ENCODE assay signal across 1 cellular context in the genomic region with DNA sequence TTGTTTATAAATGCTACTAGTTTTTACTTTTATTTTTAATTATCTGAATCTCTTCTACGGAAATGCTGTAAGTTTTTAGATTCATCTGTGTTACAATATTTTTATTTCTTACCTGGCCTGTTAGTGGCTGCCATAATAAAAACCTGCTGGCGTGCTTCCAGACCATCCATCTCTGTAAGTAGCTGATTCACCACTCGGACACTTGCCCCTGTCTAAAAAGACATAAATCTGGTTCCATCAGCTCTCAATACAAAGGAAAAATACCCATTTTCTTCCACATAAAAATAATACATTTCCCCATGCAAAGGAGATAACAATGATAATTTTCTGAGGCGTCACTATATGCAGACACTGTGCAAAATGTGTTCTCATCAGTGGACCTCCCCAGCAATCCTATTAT.
TF ChIP-seq lines count a peak whose summit lies in the region.

No MANE protein-coding gene starts in this region.

TF ChIP-seq in HEK293, 187 proteins besides CTCF, POLR2A, EP300 and RAD21 (continued from another document and continues in another):
- TF ChIP-seq, protein P1, sequence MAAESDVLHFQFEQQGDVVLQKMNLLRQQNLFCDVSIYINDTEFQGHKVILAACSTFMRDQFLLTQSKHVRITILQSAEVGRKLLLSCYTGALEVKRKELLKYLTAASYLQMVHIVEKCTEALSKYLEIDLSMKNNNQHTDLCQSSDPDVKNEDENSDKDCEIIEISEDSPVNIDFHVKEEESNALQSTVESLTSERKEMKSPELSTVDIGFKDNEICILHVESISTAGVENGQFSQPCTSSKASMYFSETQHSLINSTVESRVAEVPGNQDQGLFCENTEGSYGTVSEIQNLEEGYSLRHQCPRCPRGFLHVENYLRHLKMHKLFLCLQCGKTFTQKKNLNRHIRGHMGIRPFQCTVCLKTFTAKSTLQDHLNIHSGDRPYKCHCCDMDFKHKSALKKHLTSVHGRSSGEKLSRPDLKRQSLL (tag by site-specific recombination; IDR thresholded peaks at IDR 0.05), result no peak
- TF ChIP-seq SCRT2 (tag by site-specific recombination; IDR thresholded peaks at IDR 0.05) (no peak), ZNF837 (tag by site-specific recombination; IDR thresholded peaks at IDR 0.05) (no peak), ZNF19 (tag by site-specific recombination; IDR thresholded peaks at IDR 0.05; ENCODE audit: low read depth) (no peak), ZNF626 (tag by site-specific recombination; IDR thresholded peaks at IDR 0.05) (no peak), ZNF10 (tag by site-specific recombination; IDR thresholded peaks at IDR 0.05) (peak; percentile 7; the same call in 1 of the 2 replicates), SP7 (tag by site-specific recombination; IDR thresholded peaks at IDR 0.05) (peak; percentile 63), ZSCAN16 (tag by site-specific recombination; IDR thresholded peaks at IDR 0.05) (no peak), GLI2 (tag by site-specific recombination; IDR thresholded peaks at IDR 0.05; ENCODE audit: borderline replicate concordance, low read depth) (no peak), GLI4 (tag by site-specific recombination; IDR thresholded peaks at IDR 0.05) (no peak), ZNF830 (tag by site-specific recombination; IDR thresholded peaks at IDR 0.05; ENCODE audit: low read depth) (no peak), ZNF555 (tag by site-specific recombination; conservative IDR thresholded peaks at IDR 0.05) (no peak), ZNF76 (tag by site-specific recombination; IDR thresholded peaks at IDR 0.05; ENCODE audit: borderline replicate concordance, low read depth) (no peak), ZNF366 (tag by site-specific recombination; conservative IDR thresholded peaks at IDR 0.05) (peak; percentile 77), ZNF16 (tag by site-specific recombination; IDR thresholded peaks at IDR 0.05; ENCODE audit: low read depth) (no peak), ZNF561 (tag by site-specific recombination; IDR thresholded peaks at IDR 0.05; ENCODE audit: borderline replicate concordance) (0 out of 2 replicates have a peak, but pooled peaks have one; percentile 43), ZNF558 (tag by site-specific recombination; IDR thresholded peaks at IDR 0.05) (no peak), ZNF48 (tag by site-specific recombination; IDR thresholded peaks at IDR 0.05) (no peak), ZNF202 (tag by site-specific recombination; IDR thresholded peaks at IDR 0.05; ENCODE audit: borderline replicate concordance) (no peak), ZNF785 (tag by site-specific recombination; IDR thresholded peaks at IDR 0.05) (no peak), SETDB1 (IDR thresholded peaks at IDR 0.05; ENCODE audit: insufficient read length, low read length) (no peak), ZNF184 (tag by site-specific recombination; IDR thresholded peaks at IDR 0.05) (peak; percentile 71; the same call in 1 of the 2 replicates), ZNF121 (tag by site-specific recombination; IDR thresholded peaks at IDR 0.05) (no peak), HOXD13 (CRISPR knock-in tag; IDR thresholded peaks at IDR 0.05; ENCODE audit: borderline replicate concordance) (no peak), ZNF175 (tag by site-specific recombination; IDR thresholded peaks at IDR 0.05) (no peak), TRIM28 (IDR thresholded peaks at IDR 0.05; ENCODE audit: borderline replicate concordance, low read length) (no peak), OSR2 (tag by site-specific recombination; IDR thresholded peaks at IDR 0.05) (peak; percentile 74), ZNF610 (tag by site-specific recombination; IDR thresholded peaks at IDR 0.05; ENCODE audit: borderline replicate concordance) (no peak), ZNF776 (tag by site-specific recombination; IDR thresholded peaks at IDR 0.05; ENCODE audit: borderline replicate concordance) (no peak), ZNF658 (tag by site-specific recombination; IDR thresholded peaks at IDR 0.05) (no peak), ZNF416 (tag by site-specific recombination; IDR thresholded peaks at IDR 0.05) (no peak), PRDM1 (tag by site-specific recombination; IDR thresholded peaks at IDR 0.05) (0 out of 2 replicates have a peak, but pooled peaks have one; percentile 30), ZNF138 (tag by site-specific recombination; IDR thresholded peaks at IDR 0.05; ENCODE audit: borderline replicate concordance) (no peak), ZXDB (tag by site-specific recombination; IDR thresholded peaks at IDR 0.05) (0 out of 2 replicates have a peak, but pooled peaks have one; percentile 43), ZFP37 (tag by site-specific recombination; IDR thresholded peaks at IDR 0.05) (no peak), ZNF169 (tag by site-specific recombination; IDR thresholded peaks at IDR 0.05) (no peak), ZNF792 (tag by site-specific recombination; IDR thresholded peaks at IDR 0.05) (no peak), SCRT1 (tag by site-specific recombination; IDR thresholded peaks at IDR 0.05; ENCODE audit: borderline replicate concordance) (no peak), ZNF391 (tag by site-specific recombination; IDR thresholded peaks at IDR 0.05; ENCODE audit: borderline replicate concordance, low read depth) (no peak), ZNF311 (tag by site-specific recombination; IDR thresholded peaks at IDR 0.05; ENCODE audit: borderline replicate concordance) (no peak), KLF7 (tag by site-specific recombination; IDR thresholded peaks at IDR 0.05; ENCODE audit: borderline replicate concordance) (no peak)
- TF ChIP-seq, protein P2, sequence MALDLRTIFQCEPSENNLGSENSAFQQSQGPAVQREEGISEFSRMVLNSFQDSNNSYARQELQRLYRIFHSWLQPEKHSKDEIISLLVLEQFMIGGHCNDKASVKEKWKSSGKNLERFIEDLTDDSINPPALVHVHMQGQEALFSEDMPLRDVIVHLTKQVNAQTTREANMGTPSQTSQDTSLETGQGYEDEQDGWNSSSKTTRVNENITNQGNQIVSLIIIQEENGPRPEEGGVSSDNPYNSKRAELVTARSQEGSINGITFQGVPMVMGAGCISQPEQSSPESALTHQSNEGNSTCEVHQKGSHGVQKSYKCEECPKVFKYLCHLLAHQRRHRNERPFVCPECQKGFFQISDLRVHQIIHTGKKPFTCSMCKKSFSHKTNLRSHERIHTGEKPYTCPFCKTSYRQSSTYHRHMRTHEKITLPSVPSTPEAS (tag by site-specific recombination; IDR thresholded peaks at IDR 0.05), result no peak
- TF ChIP-seq, protein P3, sequence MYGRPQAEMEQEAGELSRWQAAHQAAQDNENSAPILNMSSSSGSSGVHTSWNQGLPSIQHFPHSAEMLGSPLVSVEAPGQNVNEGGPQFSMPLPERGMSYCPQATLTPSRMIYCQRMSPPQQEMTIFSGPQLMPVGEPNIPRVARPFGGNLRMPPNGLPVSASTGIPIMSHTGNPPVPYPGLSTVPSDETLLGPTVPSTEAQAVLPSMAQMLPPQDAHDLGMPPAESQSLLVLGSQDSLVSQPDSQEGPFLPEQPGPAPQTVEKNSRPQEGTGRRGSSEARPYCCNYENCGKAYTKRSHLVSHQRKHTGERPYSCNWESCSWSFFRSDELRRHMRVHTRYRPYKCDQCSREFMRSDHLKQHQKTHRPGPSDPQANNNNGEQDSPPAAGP (tag by site-specific recombination; IDR thresholded peaks at IDR 0.05), result no peak
- TF ChIP-seq, protein P4, sequence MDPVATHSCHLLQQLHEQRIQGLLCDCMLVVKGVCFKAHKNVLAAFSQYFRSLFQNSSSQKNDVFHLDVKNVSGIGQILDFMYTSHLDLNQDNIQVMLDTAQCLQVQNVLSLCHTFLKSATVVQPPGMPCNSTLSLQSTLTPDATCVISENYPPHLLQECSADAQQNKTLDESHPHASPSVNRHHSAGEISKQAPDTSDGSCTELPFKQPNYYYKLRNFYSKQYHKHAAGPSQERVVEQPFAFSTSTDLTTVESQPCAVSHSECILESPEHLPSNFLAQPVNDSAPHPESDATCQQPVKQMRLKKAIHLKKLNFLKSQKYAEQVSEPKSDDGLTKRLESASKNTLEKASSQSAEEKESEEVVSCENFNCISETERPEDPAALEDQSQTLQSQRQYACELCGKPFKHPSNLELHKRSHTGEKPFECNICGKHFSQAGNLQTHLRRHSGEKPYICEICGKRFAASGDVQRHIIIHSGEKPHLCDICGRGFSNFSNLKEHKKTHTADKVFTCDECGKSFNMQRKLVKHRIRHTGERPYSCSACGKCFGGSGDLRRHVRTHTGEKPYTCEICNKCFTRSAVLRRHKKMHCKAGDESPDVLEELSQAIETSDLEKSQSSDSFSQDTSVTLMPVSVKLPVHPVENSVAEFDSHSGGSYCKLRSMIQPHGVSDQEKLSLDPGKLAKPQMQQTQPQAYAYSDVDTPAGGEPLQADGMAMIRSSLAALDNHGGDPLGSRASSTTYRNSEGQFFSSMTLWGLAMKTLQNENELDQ (tag by site-specific recombination; IDR thresholded peaks at IDR 0.05; ENCODE audit: low read depth), result no peak
- TF ChIP-seq, protein P5, sequence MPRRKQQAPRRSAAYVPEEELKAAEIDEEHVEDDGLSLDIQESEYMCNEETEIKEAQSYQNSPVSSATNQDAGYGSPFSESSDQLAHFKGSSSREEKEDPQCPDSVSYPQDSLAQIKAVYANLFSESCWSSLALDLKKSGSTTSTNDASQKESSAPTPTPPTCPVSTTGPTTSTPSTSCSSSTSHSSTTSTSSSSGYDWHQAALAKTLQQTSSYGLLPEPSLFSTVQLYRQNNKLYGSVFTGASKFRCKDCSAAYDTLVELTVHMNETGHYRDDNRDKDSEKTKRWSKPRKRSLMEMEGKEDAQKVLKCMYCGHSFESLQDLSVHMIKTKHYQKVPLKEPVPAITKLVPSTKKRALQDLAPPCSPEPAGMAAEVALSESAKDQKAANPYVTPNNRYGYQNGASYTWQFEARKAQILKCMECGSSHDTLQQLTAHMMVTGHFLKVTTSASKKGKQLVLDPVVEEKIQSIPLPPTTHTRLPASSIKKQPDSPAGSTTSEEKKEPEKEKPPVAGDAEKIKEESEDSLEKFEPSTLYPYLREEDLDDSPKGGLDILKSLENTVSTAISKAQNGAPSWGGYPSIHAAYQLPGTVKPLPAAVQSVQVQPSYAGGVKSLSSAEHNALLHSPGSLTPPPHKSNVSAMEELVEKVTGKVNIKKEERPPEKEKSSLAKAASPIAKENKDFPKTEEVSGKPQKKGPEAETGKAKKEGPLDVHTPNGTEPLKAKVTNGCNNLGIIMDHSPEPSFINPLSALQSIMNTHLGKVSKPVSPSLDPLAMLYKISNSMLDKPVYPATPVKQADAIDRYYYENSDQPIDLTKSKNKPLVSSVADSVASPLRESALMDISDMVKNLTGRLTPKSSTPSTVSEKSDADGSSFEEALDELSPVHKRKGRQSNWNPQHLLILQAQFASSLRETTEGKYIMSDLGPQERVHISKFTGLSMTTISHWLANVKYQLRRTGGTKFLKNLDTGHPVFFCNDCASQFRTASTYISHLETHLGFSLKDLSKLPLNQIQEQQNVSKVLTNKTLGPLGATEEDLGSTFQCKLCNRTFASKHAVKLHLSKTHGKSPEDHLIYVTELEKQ (tag by site-specific recombination; IDR thresholded peaks at IDR 0.05; ENCODE audit: borderline replicate concordance), result peak; percentile 10; the same call in 1 of the 2 replicates
- TF ChIP-seq, protein P6, sequence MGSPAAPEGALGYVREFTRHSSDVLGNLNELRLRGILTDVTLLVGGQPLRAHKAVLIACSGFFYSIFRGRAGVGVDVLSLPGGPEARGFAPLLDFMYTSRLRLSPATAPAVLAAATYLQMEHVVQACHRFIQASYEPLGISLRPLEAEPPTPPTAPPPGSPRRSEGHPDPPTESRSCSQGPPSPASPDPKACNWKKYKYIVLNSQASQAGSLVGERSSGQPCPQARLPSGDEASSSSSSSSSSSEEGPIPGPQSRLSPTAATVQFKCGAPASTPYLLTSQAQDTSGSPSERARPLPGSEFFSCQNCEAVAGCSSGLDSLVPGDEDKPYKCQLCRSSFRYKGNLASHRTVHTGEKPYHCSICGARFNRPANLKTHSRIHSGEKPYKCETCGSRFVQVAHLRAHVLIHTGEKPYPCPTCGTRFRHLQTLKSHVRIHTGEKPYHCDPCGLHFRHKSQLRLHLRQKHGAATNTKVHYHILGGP (tag by site-specific recombination; IDR thresholded peaks at IDR 0.05), result no peak
- TF ChIP-seq, protein P7, sequence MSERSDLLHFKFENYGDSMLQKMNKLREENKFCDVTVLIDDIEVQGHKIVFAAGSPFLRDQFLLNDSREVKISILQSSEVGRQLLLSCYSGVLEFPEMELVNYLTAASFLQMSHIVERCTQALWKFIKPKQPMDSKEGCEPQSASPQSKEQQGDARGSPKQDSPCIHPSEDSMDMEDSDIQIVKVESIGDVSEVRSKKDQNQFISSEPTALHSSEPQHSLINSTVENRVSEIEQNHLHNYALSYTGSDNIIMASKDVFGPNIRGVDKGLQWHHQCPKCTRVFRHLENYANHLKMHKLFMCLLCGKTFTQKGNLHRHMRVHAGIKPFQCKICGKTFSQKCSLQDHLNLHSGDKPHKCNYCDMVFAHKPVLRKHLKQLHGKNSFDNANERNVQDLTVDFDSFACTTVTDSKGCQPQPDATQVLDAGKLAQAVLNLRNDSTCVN (tag by site-specific recombination; optimal IDR thresholded peaks at IDR 0.05), result no peak
- TF ChIP-seq, protein P8, sequence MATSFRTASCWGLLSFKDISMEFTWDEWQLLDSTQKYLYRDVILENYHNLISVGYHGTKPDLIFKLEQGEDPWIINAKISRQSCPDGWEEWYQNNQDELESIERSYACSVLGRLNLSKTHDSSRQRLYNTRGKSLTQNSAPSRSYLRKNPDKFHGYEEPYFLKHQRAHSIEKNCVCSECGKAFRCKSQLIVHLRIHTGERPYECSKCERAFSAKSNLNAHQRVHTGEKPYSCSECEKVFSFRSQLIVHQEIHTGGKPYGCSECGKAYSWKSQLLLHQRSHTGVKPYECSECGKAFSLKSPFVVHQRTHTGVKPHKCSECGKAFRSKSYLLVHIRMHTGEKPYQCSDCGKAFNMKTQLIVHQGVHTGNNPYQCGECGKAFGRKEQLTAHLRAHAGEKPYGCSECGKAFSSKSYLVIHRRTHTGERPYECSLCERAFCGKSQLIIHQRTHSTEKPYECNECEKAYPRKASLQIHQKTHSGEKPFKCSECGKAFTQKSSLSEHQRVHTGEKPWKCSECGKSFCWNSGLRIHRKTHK (tag by site-specific recombination; IDR thresholded peaks at IDR 0.05), result no peak
- TF ChIP-seq, protein P9, sequence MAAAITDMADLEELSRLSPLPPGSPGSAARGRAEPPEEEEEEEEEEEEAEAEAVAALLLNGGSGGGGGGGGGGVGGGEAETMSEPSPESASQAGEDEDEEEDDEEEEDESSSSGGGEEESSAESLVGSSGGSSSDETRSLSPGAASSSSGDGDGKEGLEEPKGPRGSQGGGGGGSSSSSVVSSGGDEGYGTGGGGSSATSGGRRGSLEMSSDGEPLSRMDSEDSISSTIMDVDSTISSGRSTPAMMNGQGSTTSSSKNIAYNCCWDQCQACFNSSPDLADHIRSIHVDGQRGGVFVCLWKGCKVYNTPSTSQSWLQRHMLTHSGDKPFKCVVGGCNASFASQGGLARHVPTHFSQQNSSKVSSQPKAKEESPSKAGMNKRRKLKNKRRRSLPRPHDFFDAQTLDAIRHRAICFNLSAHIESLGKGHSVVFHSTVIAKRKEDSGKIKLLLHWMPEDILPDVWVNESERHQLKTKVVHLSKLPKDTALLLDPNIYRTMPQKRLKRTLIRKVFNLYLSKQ (tag by site-specific recombination; IDR thresholded peaks at IDR 0.05; ENCODE audit: borderline replicate concordance), result no peak
- TF ChIP-seq, protein P10, sequence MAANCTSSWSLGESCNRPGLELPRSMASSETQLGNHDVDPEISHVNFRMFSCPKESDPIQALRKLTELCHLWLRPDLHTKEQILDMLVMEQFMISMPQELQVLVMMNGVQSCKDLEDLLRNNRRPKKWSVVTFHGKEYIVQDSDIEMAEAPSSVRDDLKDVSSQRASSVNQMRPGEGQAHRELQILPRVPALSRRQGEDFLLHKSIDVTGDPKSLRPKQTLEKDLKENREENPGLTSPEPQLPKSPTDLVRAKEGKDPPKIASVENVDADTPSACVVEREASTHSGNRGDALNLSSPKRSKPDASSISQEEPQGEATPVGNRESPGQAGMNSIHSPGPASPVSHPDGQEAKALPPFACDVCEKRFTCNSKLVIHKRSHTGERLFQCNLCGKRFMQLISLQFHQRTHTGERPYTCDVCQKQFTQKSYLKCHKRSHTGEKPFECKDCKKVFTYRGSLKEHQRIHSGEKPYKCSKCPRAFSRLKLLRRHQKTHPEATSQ (tag by site-specific recombination; IDR thresholded peaks at IDR 0.05), result no peak
